In the genomic region with DNA sequence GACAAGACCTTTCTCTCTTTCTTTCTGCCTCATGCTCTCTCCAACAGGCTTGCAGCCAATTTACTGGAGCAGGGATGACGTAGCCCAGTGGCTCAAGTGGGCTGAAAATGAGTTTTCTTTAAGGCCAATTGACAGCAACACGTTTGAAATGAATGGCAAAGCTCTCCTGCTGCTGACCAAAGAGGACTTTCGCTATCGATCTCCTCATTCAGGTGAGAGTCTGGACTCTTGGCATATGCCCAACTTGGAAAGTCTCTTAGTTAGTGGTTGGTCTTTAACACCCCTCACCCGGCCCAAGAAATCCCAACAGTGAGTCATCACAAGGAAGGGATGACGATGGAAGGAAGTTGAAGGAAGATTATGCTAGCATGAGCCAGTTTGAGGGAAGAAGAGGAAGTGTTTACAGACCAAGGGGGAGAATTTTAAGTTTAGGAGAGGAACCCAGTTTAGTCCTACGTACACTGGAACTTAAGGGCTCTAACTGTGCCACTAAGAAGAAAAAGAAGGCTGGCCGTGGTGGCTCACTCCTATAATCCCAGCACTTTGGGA, we compare ENCODE assay signal across 8 cellular contexts.
DNase-seq lines count a peak whose midpoint lies in the region; ATAC-seq, FAIRE-seq and TF ChIP-seq lines count a peak whose summit lies in the region.

No MANE protein-coding gene starts in this region.

- TF ChIP-seq CTCF in epithelial cell of esophagus (IDR thresholded peaks at IDR 0.05; ENCODE audit: insufficient read depth, low read depth, low read length, missing control alignments) = no peak
- no peak for TF ChIP-seq CTCF in progenitor cell of endocrine pancreas (IDR thresholded peaks at IDR 0.05; ENCODE audit: unreplicated experiment)
- TF ChIP-seq CTCF in PC-9 (conservative IDR thresholded peaks at IDR 0.05) = no peak

- peak overlapping the region; percentile 33 for H3K27ac Mint-ChIP-seq in progenitor cell of endocrine pancreas

- POLR2A ChIA-PET in PC-9 (lab: Charles Lee; ENCODE audit: unreplicated experiment) = no interaction called here

- 0 out of 2 replicates have a peak, but pooled peaks cover 10% of the 10 kb centered on the region for H3K36me3 ChIP-seq in PC-9 (ENCODE audit: low read depth)

- H3K36me3 Mint-ChIP-seq in progenitor cell of endocrine pancreas (ENCODE audit: insufficient read depth) = peaks cover 35% of the 10 kb centered on the region

- no peaks in the 10 kb centered on the region for H4K20me1 ChIP-seq in PC-9 (ENCODE audit: insufficient read depth)

- no peaks in the 10 kb centered on the region for H3K9me3 ChIP-seq in PC-9 (ENCODE audit: insufficient read depth, low read depth)

- H3K4me3 Mint-ChIP-seq in progenitor cell of endocrine pancreas (ENCODE audit: low read depth) = no peak overlapping the region

- intact Hi-C loops in PC-9 (cut with micrococcal nuclease; ENCODE audit: unreplicated experiment) = no loop called here

- CTCF ChIA-PET in PC-9 (lab: Charles Lee) = no interaction called here

- H3K9me2 ChIP-seq in PC-9 (ENCODE audit: insufficient read depth) = no peaks in the 10 kb centered on the region

- DNase-seq in GM18507 (ENCODE audit: extremely low spot score, insufficient read length, low read depth) (no peak), NCI-H510A treated with DMSO at 0.1 percent for 48 hours (lab: John Stamatoyannopoulos, UW) (peak; percentile 93), epithelial cell of esophagus (ENCODE audit: low read depth) (peak; percentile 33), progenitor cell of endocrine pancreas (ENCODE audit: low spot score, unreplicated experiment) (no peak), RKO (ENCODE audit: low spot score) (no peak), PC-9 (no peak)

- no peak overlapping the region for H3K4me2 ChIP-seq in PC-9

- H3K27ac ChIP-seq in PC-9 = no peak overlapping the region

- peaks cover 21% of the 10 kb centered on the region for H3K4me1 Mint-ChIP-seq in progenitor cell of endocrine pancreas (ENCODE audit: low read depth)

- no peak overlapping the region for H3K4me3 ChIP-seq in epithelial cell of esophagus (ENCODE audit: low read length)
- H3K4me3 ChIP-seq in PC-9 = no peak overlapping the region

- H3K4me1 ChIP-seq in PC-9 (replicated peaks; ENCODE audit: insufficient read depth) = peaks cover 15% of the 10 kb centered on the region

- no peaks in the 10 kb centered on the region for H3K9me3 Mint-ChIP-seq in progenitor cell of endocrine pancreas (ENCODE audit: low read depth)

- H3K27me3 Mint-ChIP-seq in progenitor cell of endocrine pancreas = no peaks in the 10 kb centered on the region

- no peak overlapping the region for H2AFZ ChIP-seq in PC-9

- BruUV-seq in PC-9 (replicated peaks; lab: Mats Ljungman, UMichigan) = no TSS peak

- peaks cover 7% of the 10 kb centered on the region for H3F3A ChIP-seq in PC-9 (ENCODE audit: insufficient read depth, low read depth)

- peak; percentile 36 for FAIRE-seq in GM18507 (lab: Jason Lieb, UNC)

- peaks cover 5% of the 10 kb centered on the region; the same call in 1 of the 2 replicates for H3K79me2 ChIP-seq in PC-9 (ENCODE audit: low read depth)

- no peaks in the 10 kb centered on the region for H3K27me3 ChIP-seq in PC-9 (ENCODE audit: insufficient read depth, low read depth)

- ATAC-seq in GM18907 (IDR thresholded peaks at IDR 0.05; ENCODE audit: unreplicated experiment) (no peak), GM21515 (IDR thresholded peaks at IDR 0.05; ENCODE audit: unreplicated experiment) (no peak)

Comparison
In these comparisons a context has a peak if more than half of its experiments do, and no peak if none do; other contexts are left out.
1. DNase-seq: peak in NCI-H510A treated with DMSO at 0.1 percent for 48 hours (single experiment) and epithelial cell of esophagus (single experiment); none in GM18507 (single experiment), progenitor cell of endocrine pancreas (single experiment), RKO (single experiment) and PC-9 (0 of 2).